8 cellular contexts compared by ENCODE assay signal in genomic region chr1:44819594-44820327, GRCh38.
DNase-seq lines count a peak whose midpoint lies in the region; ATAC-seq and TF ChIP-seq lines count a peak whose summit lies in the region.

No MANE protein-coding gene starts in this region.

- no peaks in the 10 kb centered on the region for H3K27me3 ChIP-seq in BLaER1 treated with 17β-estradiol and CSF1 and Interleukin-3, amounts not matched to agents 10 nM and 100 nM
- H3K27me3 ChIP-seq in RWPE2 (ENCODE audit: insufficient read depth, poor library complexity, severe bottlenecking) (no peaks in the 10 kb centered on the region), neutrophil (no peaks in the 10 kb centered on the region)

- peak overlapping the region; percentile 54 to 73 (median 63) for H3K4me3 ChIP-seq in BLaER1 treated with 17β-estradiol and CSF1 and Interleukin-3, amounts not matched to agents 10 nM and 100 nM
- H3K4me3 ChIP-seq in RWPE2 (ENCODE audit: severe bottlenecking) (peak overlapping the region; percentile 32), neutrophil (ENCODE audit: low read depth in 1 of 2, low read length in 1 of 2) (peak overlapping the region; percentile 66 to 75)

- DNase-seq in RWPE2 (ENCODE audit: low spot score) (peak; percentile 89), foreskin melanocyte (peak; percentile 88), superior temporal gyrus (ENCODE audit: extremely low spot score) (peak; percentile 94)
- DNase-seq in activated naive CD4-positive, alpha-beta T cell (lab: John Stamatoyannopoulos, UW), result peak; percentile 64 to 74 (median 72)

- TF ChIP-seq CTCF in RWPE2 (IDR thresholded peaks at IDR 0.05; ENCODE audit: poor library complexity, severe bottlenecking) (peak; percentile 16), neutrophil (IDR thresholded peaks at IDR 0.05) (peak; percentile 66)

- peak overlapping the region; percentile 81 to 98 (median 96) for H3K4me2 ChIP-seq in BLaER1 treated with 17β-estradiol and CSF1 and Interleukin-3, amounts not matched to agents 10 nM and 100 nM

- ATAC-seq in GM19324 (IDR thresholded peaks at IDR 0.05; ENCODE audit: low FRiP score, unreplicated experiment) (peak; percentile 79), HG03457 (IDR thresholded peaks at IDR 0.05; ENCODE audit: unreplicated experiment) (peak; percentile 78), RWPE2 (ENCODE audit: low read depth) (peak; percentile 84)

- H4K20me1 ChIP-seq in BLaER1 treated with 17β-estradiol and CSF1 and Interleukin-3, amounts not matched to agents 10 nM and 100 nM, result no peaks in the 10 kb centered on the region

- peak overlapping the region; percentile 90 to 100 (median 98) for H3K27ac ChIP-seq in BLaER1 treated with 17β-estradiol and CSF1 and Interleukin-3, amounts not matched to agents 10 nM and 100 nM
- peak overlapping the region; percentile 74 for H3K27ac ChIP-seq in RWPE2 (ENCODE audit: poor library complexity, severe bottlenecking)
- H3K27ac ChIP-seq in neutrophil, result peak overlapping the region; percentile 92

- peaks cover 0 to 13% (median 0%) of the 10 kb centered on the region in 11 experiments; a peak in 5 of 22 replicates for H3K36me3 ChIP-seq in BLaER1 treated with 17β-estradiol and CSF1 and Interleukin-3, amounts not matched to agents 10 nM and 100 nM
- H3K36me3 ChIP-seq in RWPE2 (ENCODE audit: low read depth), result no peaks in the 10 kb centered on the region
- H3K36me3 ChIP-seq in neutrophil, result no peaks in the 10 kb centered on the region

- H3K9me3 ChIP-seq in BLaER1 treated with 17β-estradiol and CSF1 and Interleukin-3, amounts not matched to agents 10 nM and 100 nM (replicated peaks in 1 of 11), result no peaks in the 10 kb centered on the region
- no peaks in the 10 kb centered on the region for H3K9me3 ChIP-seq in RWPE2 (ENCODE audit: severe bottlenecking)
- H3K9me3 ChIP-seq in neutrophil, result no peaks in the 10 kb centered on the region

- peak overlapping the region; percentile 90 to 99 (median 96) for H3K9ac ChIP-seq in BLaER1 treated with 17β-estradiol and CSF1 and Interleukin-3, amounts not matched to agents 10 nM and 100 nM

- H3K4me1 ChIP-seq in BLaER1 treated with 17β-estradiol and CSF1 and Interleukin-3, amounts not matched to agents 10 nM and 100 nM, result peaks cover 27 to 49% (median 39%) of the 10 kb centered on the region in 10 experiments
- peaks cover 5% of the 10 kb centered on the region for H3K4me1 ChIP-seq in RWPE2 (ENCODE audit: insufficient read depth, poor library complexity, severe bottlenecking)
- peaks cover 16 to 17% of the 10 kb centered on the region in 2 experiments for H3K4me1 ChIP-seq in neutrophil (ENCODE audit: control insufficient read depth in 1 of 2, insufficient read depth in 1 of 2, low read depth in 1 of 2, low read length in 1 of 2)

Comparison
In these comparisons a context has a peak if more than half of its experiments do, and no peak if none do; other contexts are left out.
1. Peak in every context shown above with its lines: DNase-seq, ATAC-seq, H3K4me3 ChIP-seq and H3K27ac ChIP-seq.